Comparison of ENCODE assay signal across 7 cellular contexts in genomic region chr10:77873558-77874380, GRCh38. TPM values are rescaled to one million over a fixed set of nuclear protein-coding genes. Genes with fewer than 3 reads are reported as not detected.
DNase-seq lines count a peak whose midpoint lies in the region; ATAC-seq and TF ChIP-seq lines count a peak whose summit lies in the region.

No MANE protein-coding gene starts in this region.

- H3K4me2 ChIP-seq in GM23248 (ENCODE audit: unreplicated experiment), result no peak overlapping the region
- peak overlapping the region; percentile 59 for H3K4me2 ChIP-seq in Karpas-422 (ENCODE audit: low read depth, low read length, poor library complexity, severe bottlenecking)

- peaks cover 11% of the 10 kb centered on the region for H3F3A ChIP-seq in GM23248 (ENCODE audit: insufficient read depth)

- no peaks in the 10 kb centered on the region for H3K27me3 ChIP-seq in GM23248 (replicated peaks; ENCODE audit: insufficient read depth)
- H3K27me3 ChIP-seq in Karpas-422 (ENCODE audit: low read length), result no peaks in the 10 kb centered on the region
- no peaks in the 10 kb centered on the region for H3K27me3 ChIP-seq in SJCRH30

- no peak overlapping the region for H3K9ac ChIP-seq in GM23248
- peak overlapping the region; percentile 46 for H3K9ac ChIP-seq in Karpas-422 (ENCODE audit: low read length)

- no peak overlapping the region for H3K4me3 ChIP-seq in GM23248
- peak overlapping the region; percentile 52 for H3K4me3 ChIP-seq in Karpas-422 (ENCODE audit: low read length)
- H3K4me3 ChIP-seq in foreskin fibroblast (ENCODE audit: low read depth in 1 of 2, low read length in 2 of 2), result no peak overlapping the region
- no peak overlapping the region for H3K4me3 ChIP-seq in SJCRH30

- no peak for TF ChIP-seq CTCF in foreskin fibroblast (IDR thresholded peaks at IDR 0.05; ENCODE audit: low read depth, low read length)

- DNase-seq in GM23248 (peak; percentile 69), Karpas-422 (peak; percentile 90), foreskin fibroblast (peak; percentile 51 to 70), SJCRH30 (no peak)
- peak; percentile 71 for DNase-seq in activated CD8-positive, alpha-beta memory T cell treated with anti-CD3 and anti-CD28 coated beads, Interleukin-2, amount 50 U/mL, for 48 hours
- peak; percentile 8 to 39 (median 23) for DNase-seq in stimulated activated CD4-positive, alpha-beta T cell treated with anti-CD3 and anti-CD28 coated beads, Interleukin-12 subunit alpha, Interleukin-12 subunit beta, amount 100 ng/mL, for 48 hours (ENCODE audit: low read depth in 2 of 3, low spot score in 1 of 3)

- H3K9me2 ChIP-seq in GM23248 (ENCODE audit: insufficient read depth) (no peaks in the 10 kb centered on the region), Karpas-422 (replicated peaks; ENCODE audit: insufficient read depth, low read length) (no peaks in the 10 kb centered on the region)

- in situ Hi-C loops in GM23248 (cut with MboI), result no loop called here

- H3K27ac ChIP-seq in GM23248, result no peak overlapping the region
- peak overlapping the region; percentile 48 for H3K27ac ChIP-seq in Karpas-422 (ENCODE audit: low read length)
- no peak overlapping the region for H3K27ac ChIP-seq in SJCRH30

- TF ChIP-seq POLR2A in GM18505 (IDR thresholded peaks at IDR 0.05; ENCODE audit: borderline replicate concordance, extremely low read depth, insufficient read depth, insufficient read length), result no peak

- ATAC-seq in GM18505 (IDR thresholded peaks at IDR 0.05; ENCODE audit: unreplicated experiment), result peak; percentile 81

- no peak overlapping the region for H2AFZ ChIP-seq in GM23248
- peak overlapping the region; percentile 65; the same call in 1 of the 2 replicates for H2AFZ ChIP-seq in Karpas-422 (ENCODE audit: low read length)

- no peaks in the 10 kb centered on the region for H3K36me3 ChIP-seq in GM23248 (ENCODE audit: low read depth)
- H3K36me3 ChIP-seq in Karpas-422 (ENCODE audit: insufficient read depth, low read length), result no peaks in the 10 kb centered on the region
- H3K36me3 ChIP-seq in SJCRH30, result no peaks in the 10 kb centered on the region

- H3K79me2 ChIP-seq in GM23248 (ENCODE audit: insufficient read depth) (peaks cover 42% of the 10 kb centered on the region), Karpas-422 (ENCODE audit: low read length) (no peaks in the 10 kb centered on the region)

- H3K9me3 ChIP-seq in GM23248 (ENCODE audit: low read depth), result no peaks in the 10 kb centered on the region
- no peaks in the 10 kb centered on the region for H3K9me3 ChIP-seq in Karpas-422 (ENCODE audit: low read length)
- H3K9me3 ChIP-seq in SJCRH30 (replicated peaks), result no peaks in the 10 kb centered on the region

- 33% methylated on average over 15 of the region's 15 CpGs for WGBS in GM23248 (ENCODE audit: low coverage in 1 of 2, low lambda C conversion rate in 2 of 2, missing lambda C conversion rate in 2 of 2), 2 experiments

- H3K4me1 ChIP-seq in GM23248 (ENCODE audit: insufficient read depth) (peaks cover 28% of the 10 kb centered on the region), Karpas-422 (ENCODE audit: low read length) (peaks cover 40% of the 10 kb centered on the region), SJCRH30 (no peaks in the 10 kb centered on the region; the same call in 1 of the 2 replicates)

- peaks cover 22% of the 10 kb centered on the region; the same call in 1 of the 2 replicates for H4K20me1 ChIP-seq in GM23248 (ENCODE audit: insufficient read depth)
- no peaks in the 10 kb centered on the region for H4K20me1 ChIP-seq in Karpas-422 (ENCODE audit: insufficient read depth, low read depth, low read length)

RNA-seq across cellular contexts. Expression of gene DLG5, which starts 52.8 kb away (rescaled TPM):
- 27.4 and 27.9 TPM in 2 replicates for total RNA-seq in GM23248 (2014; rRNA removed; shearing (Covaris generic))
- polyA plus RNA-seq in GM23248 (2016; fragmentation: Nextera tagmentation; extraction: Ambion mirVana), result 4.4 and 5.0 TPM in 2 replicates
- 0.19 and 0.43 TPM in 2 replicates for total RNA-seq in Karpas-422 (2014; rRNA removed; shearing (Covaris generic); ENCODE audit: low replicate concordance)
- total RNA-seq in SJCRH30 (2014; rRNA removed; shearing (Covaris generic)), result 22.5 and 24.4 TPM in 2 replicates

Comparison
In these comparisons a context has a peak if more than half of its experiments do, and no peak if none do; other contexts are left out.
1. DNase-seq: peak in GM23248 (single experiment), Karpas-422 (single experiment), activated CD8-positive, alpha-beta memory T cell treated with anti-CD3 and anti-CD28 coated beads, Interleukin-2, amount 50 U/mL, for 48 hours (single experiment), foreskin fibroblast (2 of 2) and stimulated activated CD4-positive, alpha-beta T cell treated with anti-CD3 and anti-CD28 coated beads, Interleukin-12 subunit alpha, Interleukin-12 subunit beta, amount 100 ng/mL, for 48 hours (3 of 3); none in SJCRH30 (0 of 2).
2. RNA of gene DLG5, which starts 52.8 kb away (total RNA-seq): 27.4 to 27.9 TPM in GM23248 and 22.5 to 24.4 TPM in SJCRH30; 0.19 to 0.43 TPM in Karpas-422; every median in the first group is over 10 times any median in the second.